In genomic region chr6:79077680-79078056, GRCh38 we compare ENCODE assay signal across 8 cellular contexts. TPM values are rescaled to one million over a fixed set of nuclear protein-coding genes. Genes with fewer than 3 reads are reported as not detected.
DNase-seq lines count a peak whose midpoint lies in the region; ATAC-seq and TF ChIP-seq lines count a peak whose summit lies in the region.

No MANE protein-coding gene starts in this region.

- CTCF ChIA-PET in Panc1 (lab: Charles Lee): no interaction called here

- H3K4me1 ChIP-seq in Panc1 (ENCODE audit: control insufficient read depth, insufficient read depth, low read length) (peaks cover 29% of the 10 kb centered on the region), mucosa of descending colon (ENCODE audit: low read depth) (peaks cover 20% of the 10 kb centered on the region), vagina (peaks cover 37% of the 10 kb centered on the region)

- BruUV-seq in Panc1 (replicated peaks; lab: Mats Ljungman, UMichigan): no TSS peak

- H3K27me3 ChIP-seq in Panc1 (ENCODE audit: control insufficient read depth, insufficient read depth, low read length): no peaks in the 10 kb centered on the region
- no peaks in the 10 kb centered on the region for H3K27me3 ChIP-seq in vagina

- TF ChIP-seq CTCF in Panc1 (IDR thresholded peaks at IDR 0.05) (no peak), mucosa of descending colon (IDR thresholded peaks at IDR 0.05) (no peak), vagina (IDR thresholded peaks at IDR 0.05) (no peak)

- POLR2A ChIA-PET in Panc1 (lab: Charles Lee): interaction anchor here (0.6 to 1.6 kb wide), 3 partner anchors 210 to 595 kb away, joined by 4 to 8 read pairs (median 6); partner anchors contain the start of gene IRAK1BP1

- peak; percentile 19 for ATAC-seq in GM19351 (IDR thresholded peaks at IDR 0.05; ENCODE audit: unreplicated experiment)
- ATAC-seq in HG03280 (IDR thresholded peaks at IDR 0.05; ENCODE audit: unreplicated experiment): peak; percentile 26
- peak; percentile 69 for ATAC-seq in Panc1
- peak; percentile 57 for ATAC-seq in mucosa of descending colon

- no peaks in the 10 kb centered on the region for H3K9me3 ChIP-seq in Panc1 (ENCODE audit: control insufficient read depth, insufficient read depth, low read depth, low read length)
- no peaks in the 10 kb centered on the region for H3K9me3 ChIP-seq in mucosa of descending colon
- no peaks in the 10 kb centered on the region for H3K9me3 ChIP-seq in vagina

- H3K4me3 ChIP-seq in Panc1 (ENCODE audit: low read depth in 2 of 2, low read length in 2 of 2): peak overlapping the region; percentile 84 to 87
- peak overlapping the region; percentile 85 for H3K4me3 ChIP-seq in mucosa of descending colon
- peak overlapping the region; percentile 85 to 92 for H3K4me3 ChIP-seq in vagina

- no peak for TF ChIP-seq POLR2A in vagina (IDR thresholded peaks at IDR 0.05)

- H3K36me3 ChIP-seq in Panc1 (ENCODE audit: control insufficient read depth, insufficient read depth, low read length) (peaks cover 2% of the 10 kb centered on the region; the same call in 1 of the 2 replicates), mucosa of descending colon (ENCODE audit: low read depth) (no peaks in the 10 kb centered on the region), vagina (no peaks in the 10 kb centered on the region)

- intact Hi-C loops in Panc1 (cut with micrococcal nuclease; ENCODE audit: unreplicated experiment): loop anchor here (5.0 kb wide), 1 partner anchor 155 kb away; the partner anchor contains the start of gene HMGN3
- intact Hi-C loops in mucosa of descending colon (cut with DNase I, micrococcal nuclease): loop anchor here in 1 of 2 donors (5.0 kb wide), 1 partner anchor 155 kb away; the partner anchor contains the start of gene HMGN3
- intact Hi-C loops in vagina (cut with DNase I): loop anchor here (5.0 kb wide), 1 partner anchor 155 kb away; the partner anchor contains the start of gene HMGN3

- H3K27ac ChIP-seq in Panc1 (ENCODE audit: low read length) (peak overlapping the region; percentile 98; the same call in 1 of the 2 replicates), cingulate gyrus (ENCODE audit: low read depth, low read length) (peak overlapping the region; percentile 93), vagina (peak overlapping the region; percentile 99)

- in situ Hi-C loops in Panc1 (cut with HindIII; ENCODE audit: low pct_unique_long_range_greater_than_20kb, low sequenced_read_pairs): no loop called here

- DNase-seq in DMS79 (lab: John Stamatoyannopoulos, UW) (peak; percentile 67), Panc1 (ENCODE audit: low read depth, low spot score) (no peak), mucosa of descending colon (peak in 1 of 3 donors; percentile 52), vagina (ENCODE audit: extremely low spot score in 2 of 2) (no peak), inferior parietal cortex (ENCODE audit: extremely low spot score) (no peak)

RNA-seq across cellular contexts. Expression of gene PHIP, which starts 0.4 kb away (rescaled TPM):
- total RNA-seq in Panc1 (2021; ENCODE audit: unreplicated experiment): 28.0 TPM
- 7.8 TPM for polyA plus RNA-seq in Panc1 (2012; ENCODE audit: insufficient read length)
- total RNA-seq in mucosa of descending colon: 10 to 100 TPM; 19.3 to 34.2 (median 22.6) TPM
- 32.9 TPM for total RNA-seq in vagina

Comparison
In these comparisons a context has a peak if more than half of its experiments do, and no peak if none do; other contexts are left out.
1. ATAC-seq: peak in every context shown above with its lines; median percentile 69 in Panc1; 57 in mucosa of descending colon; 26 in HG03280; 19 in GM19351.